16 cellular contexts compared by ENCODE assay signal in the genomic region with DNA sequence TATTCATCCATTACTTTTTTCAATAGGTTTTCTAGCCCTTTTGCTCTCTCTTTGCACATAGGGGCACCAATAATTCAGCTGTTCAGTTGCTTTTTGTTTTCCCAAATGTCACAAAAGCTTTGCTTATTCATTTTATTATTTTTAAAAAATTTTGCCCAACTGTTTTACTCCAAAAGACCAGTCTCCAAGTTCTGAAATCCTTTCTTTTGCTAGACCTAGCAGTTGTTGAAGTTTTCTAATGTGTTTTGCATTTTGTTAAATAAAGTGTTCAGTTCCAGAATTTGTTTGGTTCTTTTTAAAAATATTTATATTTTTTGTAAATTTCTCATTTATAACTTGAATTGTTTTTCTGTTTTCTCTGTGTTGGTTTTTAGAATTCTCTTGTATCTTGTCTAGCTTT.
DNase-seq lines count a peak whose midpoint lies in the region; ATAC-seq, FAIRE-seq and TF ChIP-seq lines count a peak whose summit lies in the region.
"Had no signal": no experiment of that assay in that cellular context is flagged by ENCODE, and none has a peak within 500 bp of the region (broad histone marks: within the 10 kb centered on the region; RNA-seq: fewer than 3 reads in every experiment).

No MANE protein-coding gene starts in this region.

- TF ChIP-seq RAD21 in SK-N-SH (IDR thresholded peaks at IDR 0.05; ENCODE audit: low read length) = no peak

- no peaks in the 10 kb centered on the region for H3K36me3 Mint-ChIP-seq in activated CD8-positive, alpha-beta T cell treated with anti-CD3 and anti-CD28 coated beads for 36 hours (ENCODE audit: low read depth)
- H3K36me3 Mint-ChIP-seq: CD8-positive, alpha-beta T cell had no signal

- POLR2A ChIA-PET in SK-N-SH (lab: Yijun Ruan, JAX) = no interaction called here
- POLR2A ChIA-PET in activated CD8-positive, alpha-beta T cell treated with anti-CD3 and anti-CD28 coated beads for 36 hours (lab: Charles Lee) = no interaction called here

- H3K4me3 Mint-ChIP-seq in activated CD8-positive, alpha-beta T cell treated with anti-CD3 and anti-CD28 coated beads for 36 hours = no peak overlapping the region
- H3K4me3 Mint-ChIP-seq: B cell; CD8-positive, alpha-beta T cell had no signal

- H2BK120ac ChIP-seq in neuronal stem cell (ENCODE audit: low read depth, low read length) = no peak overlapping the region

- no peak overlapping the region for H2AK5ac ChIP-seq in neuronal stem cell (ENCODE audit: low read depth, low read length)

- no peak for ATAC-seq in SK-N-SH treated with all-trans-retinoic acid at 6 μM for 48 hours
- no peak for ATAC-seq in activated CD8-positive, alpha-beta T cell treated with anti-CD3 and anti-CD28 coated beads for 36 hours
- ATAC-seq: CD8-positive, alpha-beta T cell had no signal

- in situ Hi-C loops in GM23248 (cut with MboI) = no loop called here

- no peaks in the 10 kb centered on the region for H3K36me3 ChIP-seq in SK-N-SH (replicated peaks in 1 of 2; ENCODE audit: control insufficient read depth in 1 of 2, insufficient read depth in 2 of 2, low read length in 1 of 2)
- no peaks in the 10 kb centered on the region for H3K36me3 ChIP-seq in GM23248 (ENCODE audit: low read depth)
- no peaks in the 10 kb centered on the region for H3K36me3 ChIP-seq in neuronal stem cell (replicated peaks in 1 of 2; ENCODE audit: control insufficient read depth in 2 of 2, insufficient read depth in 2 of 2, low read length in 2 of 2)
- H3K36me3 ChIP-seq: BLaER1 treated with 17β-estradiol and CSF1 and Interleukin-3, amounts not matched to agents 10 nM and 100 nM; HAP-1 had no signal

- FAIRE-seq in RCC 7860 (lab: Jason Lieb, UNC) = peak; percentile 42
- FAIRE-seq: D721Med, G401.6, GM12891 had no signal

- no peak overlapping the region for H3K23ac ChIP-seq in neuronal stem cell (ENCODE audit: low read depth, low read length, poor library complexity)

- H2BK15ac ChIP-seq in neuronal stem cell (ENCODE audit: low read length) = no peak overlapping the region

- H4K20me1 ChIP-seq in SK-N-SH (ENCODE audit: insufficient read depth) (no peaks in the 10 kb centered on the region), GM23248 (ENCODE audit: insufficient read depth) (no peaks in the 10 kb centered on the region)
- H4K20me1 ChIP-seq: BLaER1 treated with 17β-estradiol and CSF1 and Interleukin-3, amounts not matched to agents 10 nM and 100 nM had no signal

- intact Hi-C loops in activated CD8-positive, alpha-beta T cell treated with anti-CD3 and anti-CD28 coated beads for 36 hours (cut with micrococcal nuclease) = no loop called here

- H2AFZ ChIP-seq in SK-N-SH (ENCODE audit: low read depth) = no peak overlapping the region
- H2AFZ ChIP-seq in GM23248 = no peak overlapping the region
- peak overlapping the region; percentile 49 for H2AFZ ChIP-seq in neuronal stem cell (ENCODE audit: low read length)

- H3K9ac ChIP-seq in SK-N-SH (no peak overlapping the region), GM23248 (no peak overlapping the region), neuronal stem cell (ENCODE audit: low read depth, low read length, poor library complexity) (no peak overlapping the region)
- H3K9ac ChIP-seq: BLaER1 treated with 17β-estradiol and CSF1 and Interleukin-3, amounts not matched to agents 10 nM and 100 nM had no signal

- no peak overlapping the region for H3K4me2 ChIP-seq in SK-N-SH
- no peak overlapping the region for H3K4me2 ChIP-seq in GM23248 (ENCODE audit: unreplicated experiment)
- no peak overlapping the region for H3K4me2 ChIP-seq in neuronal stem cell (ENCODE audit: insufficient read depth, low read length, poor library complexity, severe bottlenecking)

- no peak overlapping the region for H2BK5ac ChIP-seq in neuronal stem cell (ENCODE audit: low read length)

- no peaks in the 10 kb centered on the region for H3K79me1 ChIP-seq in neuronal stem cell (ENCODE audit: low read depth, low read length)

- H2BK12ac ChIP-seq in neuronal stem cell (ENCODE audit: low read length) = no peak overlapping the region

- CTCF ChIA-PET in SK-N-SH (lab: Yijun Ruan, JAX) = no interaction called here
- CTCF ChIA-PET in activated CD8-positive, alpha-beta T cell treated with anti-CD3 and anti-CD28 coated beads for 36 hours (lab: Charles Lee) = interaction anchor here (1.2 kb wide), 1 partner anchor 21 kb away, joined by 3 read pairs; no protein-coding TSS in a partner anchor

- peaks cover 17% of the 10 kb centered on the region for H3K9me3 Mint-ChIP-seq in activated CD8-positive, alpha-beta T cell treated with anti-CD3 and anti-CD28 coated beads for 36 hours

- H3K79me2 ChIP-seq in SK-N-SH (ENCODE audit: insufficient read depth) = no peaks in the 10 kb centered on the region; the same call in 1 of the 2 replicates
- no peaks in the 10 kb centered on the region for H3K79me2 ChIP-seq in GM23248 (ENCODE audit: insufficient read depth)

- H3K27ac Mint-ChIP-seq in activated CD8-positive, alpha-beta T cell treated with anti-CD3 and anti-CD28 coated beads for 36 hours = no peak overlapping the region
- H3K27ac Mint-ChIP-seq: B cell; CD8-positive, alpha-beta T cell had no signal

- H3F3A ChIP-seq in SK-N-SH (replicated peaks; ENCODE audit: insufficient read depth) = no peaks in the 10 kb centered on the region
- H3F3A ChIP-seq in GM23248 (ENCODE audit: insufficient read depth) = no peaks in the 10 kb centered on the region

- H4K8ac ChIP-seq in neuronal stem cell (ENCODE audit: low read depth, low read length) = no peak overlapping the region

- no peaks in the 10 kb centered on the region for H3K27me3 ChIP-seq in SK-N-SH (ENCODE audit: insufficient read depth)
- H3K27me3 ChIP-seq in GM23248 (replicated peaks; ENCODE audit: insufficient read depth) = no peaks in the 10 kb centered on the region
- no peaks in the 10 kb centered on the region for H3K27me3 ChIP-seq in neuronal stem cell (ENCODE audit: control insufficient read depth in 3 of 3, insufficient read depth in 3 of 3, low read depth in 1 of 3, low read length in 3 of 3)
- H3K27me3 ChIP-seq: BLaER1 treated with 17β-estradiol and CSF1 and Interleukin-3, amounts not matched to agents 10 nM and 100 nM had no signal

- no peak for DNase-seq in SK-N-SH
- DNase-seq in GM23248 = peak; percentile 14
- no peak for DNase-seq in RCC 7860 (ENCODE audit: low spot score)
- no peak for DNase-seq in neuronal stem cell (ENCODE audit: low spot score)
- no peak for DNase-seq in activated CD8-positive, alpha-beta T cell treated with anti-CD3 and anti-CD28 coated beads for 36 hours
- DNase-seq in stimulated activated CD4-positive, alpha-beta T cell treated with anti-CD3 and anti-CD28 coated beads, Interleukin-2, amount 100 ng/mL, for 24 hours = no peak
- no peak for DNase-seq in NCI-H187 treated with DMSO at 0.1 percent for 48 hours (lab: John Stamatoyannopoulos, UW)
- DNase-seq: 8988T; CD8-positive, alpha-beta T cell had no signal

- H3K4ac ChIP-seq in neuronal stem cell (ENCODE audit: low read length) = no peak overlapping the region

- no peak overlapping the region for H3K4me3 ChIP-seq in SK-N-SH (ENCODE audit: low read depth in 2 of 2, low read length in 1 of 2)
- no peak overlapping the region for H3K4me3 ChIP-seq in GM23248
- H3K4me3 ChIP-seq in neuronal stem cell (ENCODE audit: low read length in 2 of 2) = no peak overlapping the region
- H3K4me3 ChIP-seq: BLaER1 treated with 17β-estradiol and CSF1 and Interleukin-3, amounts not matched to agents 10 nM and 100 nM; HAP-1 had no signal

- H3K4me1 ChIP-seq in SK-N-SH (ENCODE audit: control insufficient read depth in 1 of 2, insufficient read depth in 2 of 2, low read depth in 1 of 2, low read length in 1 of 2) (no peaks in the 10 kb centered on the region), GM23248 (ENCODE audit: insufficient read depth) (no peaks in the 10 kb centered on the region), neuronal stem cell (ENCODE audit: control insufficient read depth in 2 of 2, insufficient read depth in 1 of 2, low read depth in 1 of 2, low read length in 2 of 2) (no peaks in the 10 kb centered on the region)
- H3K4me1 ChIP-seq: HAP-1 had no signal

- H3K14ac ChIP-seq in neuronal stem cell (ENCODE audit: low read length) = no peak overlapping the region

- no peaks in the 10 kb centered on the region for H3K9me2 ChIP-seq in SK-N-SH
- no peaks in the 10 kb centered on the region for H3K9me2 ChIP-seq in GM23248 (ENCODE audit: insufficient read depth)

- H3K27ac ChIP-seq in SK-N-SH (ENCODE audit: low read depth in 2 of 2, low read length in 1 of 2) (no peak overlapping the region), GM23248 (no peak overlapping the region), neuronal stem cell (replicated peaks; ENCODE audit: low read length) (no peak overlapping the region)
- H3K27ac ChIP-seq: BLaER1 treated with 17β-estradiol and CSF1 and Interleukin-3, amounts not matched to agents 10 nM and 100 nM had no signal

- no peaks in the 10 kb centered on the region for H3K4me1 Mint-ChIP-seq in activated CD8-positive, alpha-beta T cell treated with anti-CD3 and anti-CD28 coated beads for 36 hours (ENCODE audit: low read depth)
- H3K4me1 Mint-ChIP-seq: B cell had no signal

- no peak for TF ChIP-seq EP300 in SK-N-SH (IDR thresholded peaks at IDR 0.05; ENCODE audit: borderline replicate concordance in 1 of 2, low read depth in 1 of 2, low read length in 1 of 2)

- H4K91ac ChIP-seq in neuronal stem cell (ENCODE audit: low read depth, low read length, poor library complexity) = no peak overlapping the region

- H3K9me3 ChIP-seq in SK-N-SH (no peaks in the 10 kb centered on the region), GM23248 (ENCODE audit: low read depth) (no peaks in the 10 kb centered on the region), neuronal stem cell (replicated peaks in 1 of 2; ENCODE audit: control insufficient read depth in 2 of 2, insufficient read depth in 1 of 2, low read depth in 1 of 2, low read length in 2 of 2) (peaks cover 3 to 14% of the 10 kb centered on the region in 2 donors)
- H3K9me3 ChIP-seq: HAP-1 had no signal

- no peaks in the 10 kb centered on the region for H3K27me3 Mint-ChIP-seq in activated CD8-positive, alpha-beta T cell treated with anti-CD3 and anti-CD28 coated beads for 36 hours
- H3K27me3 Mint-ChIP-seq: B cell had no signal

- H3K18ac ChIP-seq in neuronal stem cell (ENCODE audit: low read length) = no peak overlapping the region

- no peak for TF ChIP-seq CTCF in SK-N-SH (IDR thresholded peaks at IDR 0.05)
- no peak for TF ChIP-seq CTCF in activated CD8-positive, alpha-beta T cell treated with anti-CD3 and anti-CD28 coated beads for 36 hours (IDR thresholded peaks at IDR 0.05)

TF ChIP-seq in SK-N-SH treated with all-trans-retinoic acid at 6 μM for 48 hours, 23 proteins besides CTCF, POLR2A, EP300 and RAD21:
- peak; percentile 93 for TF ChIP-seq ZFP30 (CRISPR knock-in tag; IDR thresholded peaks at IDR 0.05)
- TF ChIP-seq ZNF565 (CRISPR knock-in tag; conservative IDR thresholded peaks at IDR 0.05; ENCODE audit: low read depth) = no peak
TF ChIP-seq in SK-N-SH treated with all-trans-retinoic acid at 6 μM for 48 hours: peak in this region for 1.

TF ChIP-seq in SK-N-SH, 30 proteins besides CTCF, POLR2A, EP300 and RAD21 (continues in another document):
- TF ChIP-seq TCF12 (IDR thresholded peaks at IDR 0.05) = no peak
- no peak for TF ChIP-seq FOXJ3 (CRISPR knock-in tag; IDR thresholded peaks at IDR 0.05)
- TF ChIP-seq SMC3 (IDR thresholded peaks at IDR 0.05; ENCODE audit: low read depth, low read length) = no peak
- no peak for TF ChIP-seq RFX5 (IDR thresholded peaks at IDR 0.05; ENCODE audit: low read length)
- no peak for TF ChIP-seq RXRA (IDR thresholded peaks at IDR 0.05; ENCODE audit: borderline replicate concordance, low read depth)
- TF ChIP-seq ELF1 (IDR thresholded peaks at IDR 0.05) = no peak
